ENCODE assay signal across 8 cellular contexts in genomic region chr3:52685285-52685704, GRCh38. TPM values are rescaled to one million over a fixed set of nuclear protein-coding genes. Genes with fewer than 3 reads are reported as not detected.
DNase-seq lines count a peak whose midpoint lies in the region; TF ChIP-seq lines count a peak whose summit lies in the region.

No MANE protein-coding gene starts in this region.

- intact Hi-C loops in activated naive CD4-positive, alpha-beta T cell treated with anti-CD3 and anti-CD28 coated beads for 36 hours (cut with micrococcal nuclease), result loop anchor here (1.0 to 10.0 kb wide), 10 partner anchors 20 to 690 kb away; partner anchors contain the start of genes DUSP7, GLT8D1, NISCH and POC1A
- intact Hi-C loops in testis (cut with DNase I; ENCODE audit: low total_unique reads), result no loop called here

- H3K36me3 Mint-ChIP-seq in activated naive CD4-positive, alpha-beta T cell treated with anti-CD3 and anti-CD28 coated beads for 36 hours (ENCODE audit: low read depth), result peaks cover 47% of the 10 kb centered on the region

- no peaks in the 10 kb centered on the region for H3K9me3 Mint-ChIP-seq in activated naive CD4-positive, alpha-beta T cell treated with anti-CD3 and anti-CD28 coated beads for 36 hours

- no peak for TF ChIP-seq POLR2A in testis (IDR thresholded peaks at IDR 0.05)

- no peaks in the 10 kb centered on the region for H3K27me3 ChIP-seq in testis

- no peak for TF ChIP-seq CTCF in testis (IDR thresholded peaks at IDR 0.05)

- peak; percentile 78 for DNase-seq in ELR (ENCODE audit: low read depth)
- DNase-seq in H4 (ENCODE audit: low spot score), result peak; percentile 27
- DNase-seq in LoVo (ENCODE audit: low spot score), result peak; percentile 84
- DNase-seq in SHP77 treated with DMSO at 0.1 percent for 48 hours (lab: John Stamatoyannopoulos, UW), result peak; percentile 78
- peak; percentile 93 for DNase-seq in activated naive CD4-positive, alpha-beta T cell treated with anti-CD3 and anti-CD28 coated beads for 36 hours
- DNase-seq in germinal center (ENCODE audit: low spot score), result peak; percentile 92
- DNase-seq in occipital lobe (lab: John Stamatoyannopoulos, UW), result peak; percentile 85
- peak; percentile 83 for DNase-seq in testis

- H3K4me1 Mint-ChIP-seq in activated naive CD4-positive, alpha-beta T cell treated with anti-CD3 and anti-CD28 coated beads for 36 hours (ENCODE audit: low read depth), result peaks cover 72% of the 10 kb centered on the region

- H3K4me1 ChIP-seq in testis, result peaks cover 48% of the 10 kb centered on the region

- peak overlapping the region; percentile 79 for H3K4me3 Mint-ChIP-seq in activated naive CD4-positive, alpha-beta T cell treated with anti-CD3 and anti-CD28 coated beads for 36 hours

- H3K4me3 ChIP-seq in testis, result peak overlapping the region; percentile 81 to 89

- no peaks in the 10 kb centered on the region for H3K9me3 ChIP-seq in testis

- no peaks in the 10 kb centered on the region for H3K27me3 Mint-ChIP-seq in activated naive CD4-positive, alpha-beta T cell treated with anti-CD3 and anti-CD28 coated beads for 36 hours (ENCODE audit: low read depth)

- peak overlapping the region; percentile 92 to 98 for H3K27ac ChIP-seq in testis

- peak overlapping the region; percentile 90 for H3K27ac Mint-ChIP-seq in activated naive CD4-positive, alpha-beta T cell treated with anti-CD3 and anti-CD28 coated beads for 36 hours

- no peaks in the 10 kb centered on the region for H3K36me3 ChIP-seq in testis (ENCODE audit: low read depth, missing control alignments)

- CTCF ChIA-PET in activated naive CD4-positive, alpha-beta T cell treated with anti-CD3 and anti-CD28 coated beads for 36 hours (lab: Charles Lee), result no interaction called here

- WGBS in testis, 2 donors, result 0 to 1% methylated on average over 20 to 22 of the region's 41 CpGs

RNA-seq across cellular contexts. Expression of gene PBRM1, which starts 0.4 kb away (rescaled TPM):
- total RNA-seq in H4 (2014; rRNA removed; shearing (Covaris generic)), result 17.3 and 17.4 TPM in 2 replicates
- total RNA-seq in activated naive CD4-positive, alpha-beta T cell treated with anti-CD3 and anti-CD28 coated beads for 36 hours, result 10 to 100 TPM; 49.9 to 57.7 TPM
- 203 TPM for total RNA-seq in occipital lobe
- 100 to 1,000 TPM in 1 of 2 donors, 10 to 100 TPM in 1; 99.8 to 109 TPM for total RNA-seq in testis
- polyA plus RNA-seq in testis (ENCODE audit: insufficient read depth, low read depth, low replicate concordance), result 28.9 TPM

RNA-seq across cellular contexts. Expression of gene GNL3, which starts 0.5 kb away (rescaled TPM):
- 75.7 and 81.7 TPM in 2 replicates for total RNA-seq in H4 (2014; rRNA removed; shearing (Covaris generic))
- 100 to 1,000 TPM; 195 to 197 TPM for total RNA-seq in activated naive CD4-positive, alpha-beta T cell treated with anti-CD3 and anti-CD28 coated beads for 36 hours
- total RNA-seq in occipital lobe (78.8 TPM), testis (10 to 100 TPM; 50.6 to 57.7 TPM)
- 36.3 TPM for polyA plus RNA-seq in testis (ENCODE audit: insufficient read depth, low read depth, low replicate concordance)

RNA-seq across cellular contexts. Expression of gene GLT8D1, which starts 20.3 kb away (rescaled TPM):
- total RNA-seq in H4 (2014; rRNA removed; shearing (Covaris generic)), result 67.5 and 82.7 TPM in 2 replicates
- 10 to 100 TPM; 24.5 to 25.4 TPM for total RNA-seq in activated naive CD4-positive, alpha-beta T cell treated with anti-CD3 and anti-CD28 coated beads for 36 hours
- total RNA-seq in occipital lobe, result 57.9 TPM
- total RNA-seq in testis, result 100 to 1,000 TPM; 107 to 117 TPM
- polyA plus RNA-seq in testis (ENCODE audit: insufficient read depth, low read depth, low replicate concordance), result 165 TPM

RNA-seq across cellular contexts. Expression of gene SPCS1, which starts 20.6 kb away (rescaled TPM):
- 153 and 208 TPM in 2 replicates for total RNA-seq in H4 (2014; rRNA removed; shearing (Covaris generic))
- total RNA-seq in activated naive CD4-positive, alpha-beta T cell treated with anti-CD3 and anti-CD28 coated beads for 36 hours, result 100 to 1,000 TPM; 118 to 123 TPM
- total RNA-seq in occipital lobe (29.6 TPM), testis (100 to 1,000 TPM; 166 to 179 TPM)
- 340 TPM for polyA plus RNA-seq in testis (ENCODE audit: insufficient read depth, low read depth, low replicate concordance)

Comparison
In these comparisons a context has a peak if more than half of its experiments do, and no peak if none do; other contexts are left out.
1. Peak in every context shown above with its lines: DNase-seq, H3K4me3 ChIP-seq and H3K27ac ChIP-seq.
2. DNase-seq: peak in every context shown above with its lines; median percentile 93 in activated naive CD4-positive, alpha-beta T cell treated with anti-CD3 and anti-CD28 coated beads for 36 hours; 92 in germinal center; 85 in occipital lobe; 84 in LoVo; 83 in testis; 78 in ELR; 78 in SHP77 treated with DMSO at 0.1 percent for 48 hours; 27 in H4.